ENCODE assay signal across 8 cellular contexts in genomic region chr19:29844891-29845575, GRCh38. TPM values are rescaled to one million over a fixed set of nuclear protein-coding genes. Genes with fewer than 3 reads are reported as not detected.
DNase-seq lines count a peak whose midpoint lies in the region; ATAC-seq and TF ChIP-seq lines count a peak whose summit lies in the region.

No MANE protein-coding gene starts in this region.

- H3K9ac ChIP-seq in DND-41 (ENCODE audit: low read depth, low read length) (peak overlapping the region; percentile 59), fibroblast of lung (ENCODE audit: insufficient read depth, low read length) (peak overlapping the region; percentile 50)

- H3K4me1 ChIP-seq in DND-41 (ENCODE audit: insufficient read depth, low read length), result peaks cover 19% of the 10 kb centered on the region
- peaks cover 6 to 20% (median 10%) of the 10 kb centered on the region in 4 donors for H3K4me1 ChIP-seq in Peyer's patch
- H3K4me1 ChIP-seq in fibroblast of lung (ENCODE audit: control insufficient read depth, extremely low read depth, insufficient read depth, low read length), result peaks cover 2% of the 10 kb centered on the region

- peak overlapping the region; percentile 89 to 91 for H3K27ac Mint-ChIP-seq in natural killer cell
- H3K27ac Mint-ChIP-seq in stimulated activated naive B cell treated with anti-CD40 and anti-IgM and Interleukin-4, amounts not matched to agents 10 μg/mL and 1 μg/mL and 100 μg/mL, for 72 hours, result peak overlapping the region; percentile 70

- peak; percentile 84 for ATAC-seq in DND-41 (ENCODE audit: insufficient read depth, low read depth)
- ATAC-seq in GM21786 (IDR thresholded peaks at IDR 0.05; ENCODE audit: unreplicated experiment), result peak; percentile 77
- ATAC-seq in natural killer cell, result peak; percentile 77 to 90 (median 80)
- peak; percentile 81 to 83 for ATAC-seq in stimulated activated naive B cell treated with anti-CD40 and anti-IgM and Interleukin-4, amounts not matched to agents 10 μg/mL and 1 μg/mL and 100 μg/mL, for 72 hours (replicated peaks)

- peak overlapping the region; percentile 30 to 69; a peak in 3 of 4 replicates for H3K4me3 ChIP-seq in DND-41 (ENCODE audit: low read depth in 1 of 2, low read length in 2 of 2)
- peak overlapping the region; percentile 62 to 99 (median 89) for H3K4me3 ChIP-seq in Peyer's patch
- H3K4me3 ChIP-seq in fibroblast of lung (replicated peaks in 1 of 4; ENCODE audit: control extremely low read depth in 1 of 4, insufficient read depth in 1 of 4, low read depth in 3 of 4, low read length in 4 of 4), result peak overlapping the region; percentile 46 to 73 (median 68)

- intact Hi-C loops in natural killer cell (cut with micrococcal nuclease), result loop anchor here (1.0 kb wide), 2 partner anchors 33 to 97 kb away; partner anchors contain the start of gene URI1

- TF ChIP-seq POLR2A in Peyer's patch (IDR thresholded peaks at IDR 0.05), result peak; percentile 38 to 57

- H3K79me2 ChIP-seq in DND-41 (ENCODE audit: insufficient read depth, low read length) (no peaks in the 10 kb centered on the region), fibroblast of lung (ENCODE audit: control insufficient read depth, insufficient read depth, low read length) (no peaks in the 10 kb centered on the region)

- H2AFZ ChIP-seq in DND-41 (ENCODE audit: low read depth, low read length), result peak overlapping the region; percentile 89
- peak overlapping the region; percentile 94 for H2AFZ ChIP-seq in fibroblast of lung (ENCODE audit: low read length)

- peaks cover 15 to 33% of the 10 kb centered on the region in 2 donors for H3K27me3 Mint-ChIP-seq in natural killer cell (ENCODE audit: low read depth in 2 of 2)
- H3K27me3 Mint-ChIP-seq in stimulated activated naive B cell treated with anti-CD40 and anti-IgM and Interleukin-4, amounts not matched to agents 10 μg/mL and 1 μg/mL and 100 μg/mL, for 72 hours, result peaks cover 28 to 35% of the 10 kb centered on the region in 2 donors

- H3K27me3 ChIP-seq in DND-41 (ENCODE audit: insufficient read depth, low read length, poor library complexity), result peaks cover 3% of the 10 kb centered on the region
- H3K27me3 ChIP-seq in Peyer's patch, result no peaks in the 10 kb centered on the region
- peaks cover 9% of the 10 kb centered on the region for H3K27me3 ChIP-seq in fibroblast of lung (ENCODE audit: control insufficient read depth, insufficient read depth, low read length)

- H3K27ac ChIP-seq in DND-41 (ENCODE audit: low read length) (peak overlapping the region; percentile 59), Peyer's patch (peak overlapping the region; percentile 80 to 92 (median 89)), fibroblast of lung (ENCODE audit: insufficient read depth, low read length) (peak overlapping the region; percentile 9)

- H3K4me2 ChIP-seq in DND-41 (ENCODE audit: insufficient read depth, low read length), result peak overlapping the region; percentile 98
- peak overlapping the region; percentile 96 for H3K4me2 ChIP-seq in fibroblast of lung (ENCODE audit: extremely low read depth, insufficient read depth, low read length)

- peak overlapping the region; percentile 96 for H3K4me3 Mint-ChIP-seq in natural killer cell
- H3K4me3 Mint-ChIP-seq in stimulated activated naive B cell treated with anti-CD40 and anti-IgM and Interleukin-4, amounts not matched to agents 10 μg/mL and 1 μg/mL and 100 μg/mL, for 72 hours, result peak overlapping the region; percentile 86 to 87

- H3K9me3 Mint-ChIP-seq in natural killer cell, result no peaks in the 10 kb centered on the region
- H3K9me3 Mint-ChIP-seq in stimulated activated naive B cell treated with anti-CD40 and anti-IgM and Interleukin-4, amounts not matched to agents 10 μg/mL and 1 μg/mL and 100 μg/mL, for 72 hours, result no peaks in the 10 kb centered on the region

- H4K20me1 ChIP-seq in DND-41 (ENCODE audit: insufficient read depth, low read length) (0 out of 2 replicates have a peak, but pooled peaks cover 6% of the 10 kb centered on the region), fibroblast of lung (ENCODE audit: control insufficient read depth, extremely low read depth, insufficient read depth, low read length) (no peaks in the 10 kb centered on the region)

- peaks cover 10 to 11% of the 10 kb centered on the region in 2 donors for H3K4me1 Mint-ChIP-seq in natural killer cell
- peaks cover 4 to 9% of the 10 kb centered on the region in 2 donors for H3K4me1 Mint-ChIP-seq in stimulated activated naive B cell treated with anti-CD40 and anti-IgM and Interleukin-4, amounts not matched to agents 10 μg/mL and 1 μg/mL and 100 μg/mL, for 72 hours

- DNase-seq in DND-41, result peak; percentile 96
- DNase-seq in KG1 (lab: John Stamatoyannopoulos, UW), result peak; percentile 72
- peak; percentile 93 to 98 (median 96) for DNase-seq in Peyer's patch
- peak; percentile 94 for DNase-seq in activated T-helper 1 cell treated with Interleukin-2 at 50 U/mL for 16 hours (ENCODE audit: low read depth)
- DNase-seq in fibroblast of lung (ENCODE audit: low read depth in 2 of 2), result peak; percentile 88 to 91
- peak; percentile 93 for DNase-seq in natural killer cell
- peak; percentile 92 for DNase-seq in stimulated activated naive B cell treated with anti-CD40 and anti-IgM and Interleukin-4, amounts not matched to agents 10 μg/mL and 1 μg/mL and 100 μg/mL, for 72 hours

- TF ChIP-seq CTCF in DND-41 (IDR thresholded peaks at IDR 0.05; ENCODE audit: borderline replicate concordance, extremely low read depth, low read length, poor library complexity, severe bottlenecking) (no peak), Peyer's patch (IDR thresholded peaks at IDR 0.05) (no peak), fibroblast of lung (conservative IDR thresholded peaks at IDR 0.05 in 1 of 2, IDR thresholded peaks at IDR 0.05 in 1 of 2; ENCODE audit: low read depth in 1 of 2, low read length in 2 of 2) (peak in 1 of 2 donors; percentile 3), natural killer cell (IDR thresholded peaks at IDR 0.05) (no peak)

- no peaks in the 10 kb centered on the region for H3K36me3 Mint-ChIP-seq in natural killer cell
- no peaks in the 10 kb centered on the region for H3K36me3 Mint-ChIP-seq in stimulated activated naive B cell treated with anti-CD40 and anti-IgM and Interleukin-4, amounts not matched to agents 10 μg/mL and 1 μg/mL and 100 μg/mL, for 72 hours

- H3K36me3 ChIP-seq in DND-41 (ENCODE audit: insufficient read depth, low read length) (no peaks in the 10 kb centered on the region), Peyer's patch (no peaks in the 10 kb centered on the region), fibroblast of lung (ENCODE audit: control insufficient read depth, insufficient read depth, low read length) (no peaks in the 10 kb centered on the region)

- H3K9me3 ChIP-seq in DND-41 (ENCODE audit: insufficient read depth, low read length, severe bottlenecking) (no peaks in the 10 kb centered on the region), Peyer's patch (no peaks in the 10 kb centered on the region), fibroblast of lung (ENCODE audit: control insufficient read depth, insufficient read depth, low read depth, low read length) (no peaks in the 10 kb centered on the region)

RNA-seq across cellular contexts. Expression of gene CCNE1, which starts 33.2 kb away (rescaled TPM):
- total RNA-seq in Peyer's patch (1 to 10 TPM; 1.8 to 5.9 (median 2.2) TPM), fibroblast of lung (3.9 and 4.8 TPM in 2 replicates), natural killer cell (1 to 10 TPM; 2.6 to 6.7 (median 2.9) TPM)
- polyA plus RNA-seq in fibroblast of lung, result 5.3 and 9.3 TPM in 2 replicates
- 3.0 and 6.0 TPM in 2 replicates for polyA plus RNA-seq in fibroblast of lung (2012)
- 1.4 TPM in 1 of 2 replicates, not detected in the other for polyA minus RNA-seq in fibroblast of lung (ENCODE audit: low replicate concordance)

Comparison
In these comparisons a context has a peak if more than half of its experiments do, and no peak if none do; other contexts are left out.
1. Peak in every context shown above with its lines: DNase-seq, ATAC-seq, H3K4me3 ChIP-seq and H3K27ac ChIP-seq.
2. H3K27ac ChIP-seq: peak in every context shown above with its lines; median percentile 89 in Peyer's patch; 59 in DND-41; 9 in fibroblast of lung.